In the genomic region with DNA sequence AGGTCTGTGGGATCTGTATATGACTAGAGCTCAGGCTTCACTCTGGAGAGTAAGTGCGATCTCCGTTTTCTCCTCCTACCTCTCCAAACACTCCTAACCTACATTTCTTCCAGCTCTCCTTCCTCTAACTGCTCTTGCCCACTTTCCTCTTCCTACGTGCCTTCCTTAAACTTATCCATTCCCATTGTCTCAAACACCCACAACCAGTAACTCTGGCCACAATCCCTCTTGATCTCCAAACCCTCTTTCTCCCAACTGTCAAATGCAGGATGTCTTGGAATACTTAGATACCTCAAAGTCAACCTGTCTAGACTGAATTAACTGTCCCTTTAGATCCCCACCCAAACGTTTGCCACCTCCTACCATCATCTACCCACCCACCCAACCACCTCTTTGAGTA, we compare ENCODE assay signal across 8 cellular contexts.
"Had no signal": no experiment of that assay in that cellular context is flagged by ENCODE, and none has a peak within 500 bp of the region (broad histone marks: within the 10 kb centered on the region; RNA-seq: fewer than 3 reads in every experiment).

No MANE protein-coding gene starts in this region.

- DNase-seq: GM23248, GOT3, H7, H9, HCEC 1CT, HFFc6 had no signal

- H2AFZ ChIP-seq: GM23248, GM23338 had no signal

- H3K36me3 ChIP-seq: HAP-1 had no signal

- H3K9ac ChIP-seq: GM23248 had no signal

- H3K4me3 ChIP-seq: GM23248, GM23338, HAP-1 had no signal

- H3K4me2 ChIP-seq: GM23338 had no signal

- H3K27ac ChIP-seq: GM23248 had no signal

- H3K9me3 ChIP-seq: HAP-1 had no signal

- H3K4me1 ChIP-seq: HAP-1 had no signal
